2 cellular contexts compared by ENCODE assay signal in the genomic region with DNA sequence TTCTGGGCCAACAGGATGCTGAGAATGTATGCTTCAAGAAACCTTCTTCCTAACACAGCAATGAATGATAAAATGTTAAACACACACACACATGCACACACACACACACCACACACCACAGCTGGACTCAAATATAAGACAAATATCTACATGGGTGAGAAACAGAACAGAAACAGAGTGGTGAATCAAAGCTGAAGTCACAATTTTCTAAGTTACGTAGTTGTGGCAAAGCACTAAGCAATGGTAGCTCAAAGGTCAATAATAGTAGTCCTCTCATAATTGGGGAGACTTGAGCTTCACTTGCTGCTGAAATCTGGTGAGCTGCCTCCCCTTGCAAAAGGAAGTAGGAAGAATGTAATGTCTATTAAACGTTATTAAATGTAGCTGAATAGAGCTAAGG.
TF ChIP-seq lines count a peak whose summit lies in the region.

No MANE protein-coding gene starts in this region.

TF ChIP-seq in GM23338, 12 proteins besides CTCF, POLR2A, EP300 and RAD21:
- TF ChIP-seq JUNB (IDR thresholded peaks at IDR 0.05; ENCODE audit: unreplicated experiment): no peak
- TF ChIP-seq, protein P1, sequence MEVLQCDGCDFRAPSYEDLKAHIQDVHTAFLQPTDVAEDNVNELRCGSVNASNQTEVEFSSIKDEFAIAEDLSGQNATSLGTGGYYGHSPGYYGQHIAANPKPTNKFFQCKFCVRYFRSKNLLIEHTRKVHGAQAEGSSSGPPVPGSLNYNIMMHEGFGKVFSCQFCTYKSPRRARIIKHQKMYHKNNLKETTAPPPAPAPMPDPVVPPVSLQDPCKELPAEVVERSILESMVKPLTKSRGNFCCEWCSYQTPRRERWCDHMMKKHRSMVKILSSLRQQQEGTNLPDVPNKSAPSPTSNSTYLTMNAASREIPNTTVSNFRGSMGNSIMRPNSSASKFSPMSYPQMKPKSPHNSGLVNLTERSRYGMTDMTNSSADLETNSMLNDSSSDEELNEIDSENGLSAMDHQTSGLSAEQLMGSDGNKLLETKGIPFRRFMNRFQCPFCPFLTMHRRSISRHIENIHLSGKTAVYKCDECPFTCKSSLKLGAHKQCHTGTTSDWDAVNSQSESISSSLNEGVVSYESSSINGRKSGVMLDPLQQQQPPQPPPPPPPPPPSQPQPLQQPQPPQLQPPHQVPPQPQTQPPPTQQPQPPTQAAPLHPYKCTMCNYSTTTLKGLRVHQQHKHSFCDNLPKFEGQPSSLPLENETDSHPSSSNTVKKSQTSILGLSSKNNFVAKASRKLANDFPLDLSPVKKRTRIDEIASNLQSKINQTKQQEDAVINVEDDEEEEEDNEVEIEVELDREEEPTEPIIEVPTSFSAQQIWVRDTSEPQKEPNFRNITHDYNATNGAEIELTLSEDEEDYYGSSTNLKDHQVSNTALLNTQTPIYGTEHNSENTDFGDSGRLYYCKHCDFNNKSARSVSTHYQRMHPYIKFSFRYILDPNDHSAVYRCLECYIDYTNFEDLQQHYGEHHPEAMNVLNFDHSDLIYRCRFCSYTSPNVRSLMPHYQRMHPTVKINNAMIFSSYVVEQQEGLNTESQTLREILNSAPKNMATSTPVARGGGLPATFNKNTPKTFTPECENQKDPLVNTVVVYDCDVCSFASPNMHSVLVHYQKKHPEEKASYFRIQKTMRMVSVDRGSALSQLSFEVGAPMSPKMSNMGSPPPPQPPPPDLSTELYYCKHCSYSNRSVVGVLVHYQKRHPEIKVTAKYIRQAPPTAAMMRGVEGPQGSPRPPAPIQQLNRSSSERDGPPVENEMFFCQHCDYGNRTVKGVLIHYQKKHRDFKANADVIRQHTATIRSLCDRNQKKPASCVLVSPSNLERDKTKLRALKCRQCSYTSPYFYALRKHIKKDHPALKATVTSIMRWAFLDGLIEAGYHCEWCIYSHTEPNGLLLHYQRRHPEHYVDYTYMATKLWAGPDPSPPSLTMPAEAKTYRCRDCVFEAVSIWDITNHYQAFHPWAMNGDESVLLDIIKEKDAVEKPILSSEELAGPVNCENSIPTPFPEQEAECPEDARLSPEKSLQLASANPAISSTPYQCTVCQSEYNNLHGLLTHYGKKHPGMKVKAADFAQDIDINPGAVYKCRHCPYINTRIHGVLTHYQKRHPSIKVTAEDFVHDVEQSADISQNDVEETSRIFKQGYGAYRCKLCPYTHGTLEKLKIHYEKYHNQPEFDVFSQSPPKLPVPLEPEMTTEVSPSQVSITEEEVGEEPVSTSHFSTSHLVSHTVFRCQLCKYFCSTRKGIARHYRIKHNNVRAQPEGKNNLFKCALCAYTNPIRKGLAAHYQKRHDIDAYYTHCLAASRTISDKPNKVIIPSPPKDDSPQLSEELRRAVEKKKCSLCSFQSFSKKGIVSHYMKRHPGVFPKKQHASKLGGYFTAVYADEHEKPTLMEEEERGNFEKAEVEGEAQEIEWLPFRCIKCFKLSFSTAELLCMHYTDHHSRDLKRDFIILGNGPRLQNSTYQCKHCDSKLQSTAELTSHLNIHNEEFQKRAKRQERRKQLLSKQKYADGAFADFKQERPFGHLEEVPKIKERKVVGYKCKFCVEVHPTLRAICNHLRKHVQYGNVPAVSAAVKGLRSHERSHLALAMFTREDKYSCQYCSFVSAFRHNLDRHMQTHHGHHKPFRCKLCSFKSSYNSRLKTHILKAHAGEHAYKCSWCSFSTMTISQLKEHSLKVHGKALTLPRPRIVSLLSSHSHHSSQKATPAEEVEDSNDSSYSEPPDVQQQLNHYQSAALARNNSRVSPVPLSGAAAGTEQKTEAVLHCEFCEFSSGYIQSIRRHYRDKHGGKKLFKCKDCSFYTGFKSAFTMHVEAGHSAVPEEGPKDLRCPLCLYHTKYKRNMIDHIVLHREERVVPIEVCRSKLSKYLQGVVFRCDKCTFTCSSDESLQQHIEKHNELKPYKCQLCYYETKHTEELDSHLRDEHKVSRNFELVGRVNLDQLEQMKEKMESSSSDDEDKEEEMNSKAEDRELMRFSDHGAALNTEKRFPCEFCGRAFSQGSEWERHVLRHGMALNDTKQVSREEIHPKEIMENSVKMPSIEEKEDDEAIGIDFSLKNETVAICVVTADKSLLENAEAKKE (CRISPR knock-in tag; IDR thresholded peaks at IDR 0.05): no peak

TF ChIP-seq in GM12878, 131 proteins besides CTCF, POLR2A, EP300 and RAD21:
- TF ChIP-seq ATF7 (IDR thresholded peaks at IDR 0.05; ENCODE audit: low read depth) (no peak), IKZF2 (IDR thresholded peaks at IDR 0.05) (0 out of 4 replicates have a peak, but pooled peaks of 1 of the 2 experiments have one; percentile 20), CREB1 (IDR thresholded peaks at IDR 0.05; ENCODE audit: low read depth) (0 out of 2 replicates have a peak, but pooled peaks have one; percentile 15), CHD1 (IDR thresholded peaks at IDR 0.05; ENCODE audit: low read depth, low read length) (no peak), NR2F1 (conservative IDR thresholded peaks at IDR 0.05) (0 out of 2 replicates have a peak, but pooled peaks have one; percentile 24), NFIC (IDR thresholded peaks at IDR 0.05; ENCODE audit: low read depth, low read length) (no peak), RCOR1 (conservative IDR thresholded peaks at IDR 0.05; ENCODE audit: low read depth, low read length) (no peak), ZNF622 (IDR thresholded peaks at IDR 0.05) (no peak)
- TF ChIP-seq, protein P2, sequence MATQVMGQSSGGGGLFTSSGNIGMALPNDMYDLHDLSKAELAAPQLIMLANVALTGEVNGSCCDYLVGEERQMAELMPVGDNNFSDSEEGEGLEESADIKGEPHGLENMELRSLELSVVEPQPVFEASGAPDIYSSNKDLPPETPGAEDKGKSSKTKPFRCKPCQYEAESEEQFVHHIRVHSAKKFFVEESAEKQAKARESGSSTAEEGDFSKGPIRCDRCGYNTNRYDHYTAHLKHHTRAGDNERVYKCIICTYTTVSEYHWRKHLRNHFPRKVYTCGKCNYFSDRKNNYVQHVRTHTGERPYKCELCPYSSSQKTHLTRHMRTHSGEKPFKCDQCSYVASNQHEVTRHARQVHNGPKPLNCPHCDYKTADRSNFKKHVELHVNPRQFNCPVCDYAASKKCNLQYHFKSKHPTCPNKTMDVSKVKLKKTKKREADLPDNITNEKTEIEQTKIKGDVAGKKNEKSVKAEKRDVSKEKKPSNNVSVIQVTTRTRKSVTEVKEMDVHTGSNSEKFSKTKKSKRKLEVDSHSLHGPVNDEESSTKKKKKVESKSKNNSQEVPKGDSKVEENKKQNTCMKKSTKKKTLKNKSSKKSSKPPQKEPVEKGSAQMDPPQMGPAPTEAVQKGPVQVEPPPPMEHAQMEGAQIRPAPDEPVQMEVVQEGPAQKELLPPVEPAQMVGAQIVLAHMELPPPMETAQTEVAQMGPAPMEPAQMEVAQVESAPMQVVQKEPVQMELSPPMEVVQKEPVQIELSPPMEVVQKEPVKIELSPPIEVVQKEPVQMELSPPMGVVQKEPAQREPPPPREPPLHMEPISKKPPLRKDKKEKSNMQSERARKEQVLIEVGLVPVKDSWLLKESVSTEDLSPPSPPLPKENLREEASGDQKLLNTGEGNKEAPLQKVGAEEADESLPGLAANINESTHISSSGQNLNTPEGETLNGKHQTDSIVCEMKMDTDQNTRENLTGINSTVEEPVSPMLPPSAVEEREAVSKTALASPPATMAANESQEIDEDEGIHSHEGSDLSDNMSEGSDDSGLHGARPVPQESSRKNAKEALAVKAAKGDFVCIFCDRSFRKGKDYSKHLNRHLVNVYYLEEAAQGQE (IDR thresholded peaks at IDR 0.05; ENCODE audit: low read depth, low read length): no peak
TF ChIP-seq in GM12878: peak in this region for 3.
